In genomic region chr1:161088587-161089110, GRCh38 we compare ENCODE assay signal across 11 cellular contexts. TPM values are rescaled to one million over a fixed set of nuclear protein-coding genes. Genes with fewer than 3 reads are reported as not detected.
DNase-seq lines count a peak whose midpoint lies in the region; ATAC-seq and TF ChIP-seq lines count a peak whose summit lies in the region.
"Had no signal": no experiment of that assay in that cellular context is flagged by ENCODE, and none has a peak within 500 bp of the region (broad histone marks: within the 10 kb centered on the region; RNA-seq: fewer than 3 reads in every experiment).

No MANE protein-coding gene starts in this region.

- DNase-seq in cardiac septum (ENCODE audit: low spot score) (peak; percentile 38), right cardiac atrium (no peak), chondrocyte (ENCODE audit: low spot score) (peak; percentile 33), left lung (no peak), GM13977 (ENCODE audit: low spot score) (no peak), C1 segment of cervical spinal cord (lab: John Stamatoyannopoulos, UW) (no peak)
- DNase-seq: adrenal gland had no signal

- no peaks in the 10 kb centered on the region for H3K9me3 Mint-ChIP-seq in chondrocyte (ENCODE audit: low read depth)

- H3K9me3 ChIP-seq in right cardiac atrium (ENCODE audit: control insufficient read depth, low read length) (no peaks in the 10 kb centered on the region), left lung (no peaks in the 10 kb centered on the region)
- H3K9me3 ChIP-seq: adrenal gland, esophagus muscularis mucosa had no signal

- peaks cover 16% of the 10 kb centered on the region for H3K4me1 Mint-ChIP-seq in chondrocyte (ENCODE audit: low read depth)

- H3K36me3 ChIP-seq in left lung, result no peaks in the 10 kb centered on the region
- H3K36me3 ChIP-seq: adrenal gland, esophagus muscularis mucosa had no signal

- no peak overlapping the region for H3K27ac ChIP-seq in right cardiac atrium (ENCODE audit: low read length)
- peak overlapping the region; percentile 44 to 50 for H3K27ac ChIP-seq in left lung
- H3K27ac ChIP-seq: adrenal gland, esophagus muscularis mucosa had no signal

- no peak overlapping the region for H3K4me3 Mint-ChIP-seq in chondrocyte (ENCODE audit: unreplicated experiment)

- 85% methylated on average over 3 of the region's 3 CpGs for WGBS in right cardiac atrium

- intact Hi-C loops in cardiac septum (cut with DNase I), result loop anchor here (5.0 kb wide), 1 partner anchor 86 kb away; no protein-coding TSS in a partner anchor
- intact Hi-C loops in right cardiac atrium (cut with DNase I), result no loop called here
- intact Hi-C loops in left lung (cut with DNase I), result no loop called here

- H3K4me3 ChIP-seq in right cardiac atrium (ENCODE audit: low read length) (no peak overlapping the region), left lung (peak overlapping the region; percentile 9 to 40)
- H3K4me3 ChIP-seq: adrenal gland, esophagus muscularis mucosa had no signal

- H3K27me3 Mint-ChIP-seq in chondrocyte (ENCODE audit: low read depth), result no peaks in the 10 kb centered on the region

- H3K27me3 ChIP-seq in right cardiac atrium (ENCODE audit: control insufficient read depth, insufficient read depth) (no peaks in the 10 kb centered on the region), left lung (no peaks in the 10 kb centered on the region)
- H3K27me3 ChIP-seq: adrenal gland had no signal

- no peaks in the 10 kb centered on the region for H3K4me1 ChIP-seq in right cardiac atrium (ENCODE audit: control insufficient read depth, insufficient read depth, low read length)
- H3K4me1 ChIP-seq in left lung, result peaks cover 0 to 25% of the 10 kb centered on the region in 2 donors
- H3K4me1 ChIP-seq: esophagus muscularis mucosa had no signal

- H3K27ac Mint-ChIP-seq in chondrocyte (ENCODE audit: unreplicated experiment), result no peak overlapping the region

- ATAC-seq in right cardiac atrium, result no peak
- peak; percentile 62 for ATAC-seq in left lung
- no peak for ATAC-seq in GM18858 (IDR thresholded peaks at IDR 0.05; ENCODE audit: unreplicated experiment)
- ATAC-seq in activated CD4-positive, CD25-positive, alpha-beta regulatory T cell treated with anti-CD3 and anti-CD28 coated beads, Interleukin-2, amount 50 U/mL, for 24 hours, result no peak

- TF ChIP-seq CTCF in chondrocyte (IDR thresholded peaks at IDR 0.05), result no peak
- no peak for TF ChIP-seq CTCF in left lung (IDR thresholded peaks at IDR 0.05)
- no peak for TF ChIP-seq CTCF in GM13977 (IDR thresholded peaks at IDR 0.05; ENCODE audit: extremely low read depth, insufficient read depth, missing control alignments)

- in situ Hi-C loops in GM13977 (cut with MboI; ENCODE audit: low pct_unique_long_range_greater_than_20kb, low sequenced_read_pairs, unreplicated experiment), result no loop called here

- no peaks in the 10 kb centered on the region for H3K36me3 Mint-ChIP-seq in chondrocyte (ENCODE audit: low read depth)

RNA-seq across cellular contexts. Expression of gene NECTIN4, which starts 0.7 kb away (rescaled TPM):
- not detected for total RNA-seq in cardiac septum
- total RNA-seq in right cardiac atrium, result not detected
- polyA plus RNA-seq in right cardiac atrium, result 0.02 TPM
- total RNA-seq in chondrocyte, result 0.12 to 0.26 TPM (median 0.12 TPM) in 3 replicates
- 1 to 10 TPM; 5.6 to 9.6 TPM for total RNA-seq in left lung
- total RNA-seq: adrenal gland, esophagus muscularis mucosa, lung microvascular endothelial cell had no signal

RNA-seq across cellular contexts. Expression of gene KLHDC9, which starts 9.5 kb away (rescaled TPM):
- 10.7 TPM for total RNA-seq in cardiac septum
- total RNA-seq in right cardiac atrium, result 1 to 10 TPM; 3.4 to 5.4 (median 4.4) TPM
- 5.1 TPM for polyA plus RNA-seq in right cardiac atrium
- 1.1 to 4.4 TPM (median 1.6 TPM) in 3 replicates for total RNA-seq in chondrocyte
- total RNA-seq in left lung, result 10 to 100 TPM in 1 of 2 donors, 1 to 10 TPM in 1; 4.5 to 10.3 TPM

RNA-seq across cellular contexts. Expression of gene ARHGAP30, which starts 19.0 kb away (rescaled TPM):
- 2.6 TPM for total RNA-seq in cardiac septum
- total RNA-seq in right cardiac atrium, result 1 to 10 TPM; 2.7 to 5.0 (median 4.7) TPM
- polyA plus RNA-seq in right cardiac atrium, result 1.5 TPM
- total RNA-seq in chondrocyte, result not detected in 3 replicates
- 10 to 100 TPM; 18.8 to 57.7 TPM for total RNA-seq in left lung
- total RNA-seq: lung microvascular endothelial cell had no signal

RNA-seq across cellular contexts. Expression of gene PFDN2, which starts 29.2 kb away (rescaled TPM):
- 43.1 TPM for total RNA-seq in cardiac septum
- total RNA-seq in right cardiac atrium, result 10 to 100 TPM; 44.9 to 58.6 (median 51.5) TPM
- polyA plus RNA-seq in right cardiac atrium, result 151 TPM
- total RNA-seq in chondrocyte, result 53.7 to 58.7 TPM (median 57.9 TPM) in 3 replicates
- total RNA-seq in left lung, result 10 to 100 TPM; 42.5 to 47.9 TPM

RNA-seq across cellular contexts. Expression of gene NIT1, which starts 29.3 kb away (rescaled TPM):
- total RNA-seq in cardiac septum (31.3 TPM), right cardiac atrium (10 to 100 TPM; 28.0 to 33.5 (median 30.4) TPM), chondrocyte (25.3 to 33.1 TPM (median 27.6 TPM) in 3 replicates), left lung (10 to 100 TPM; 38.7 to 40.2 TPM)
- polyA plus RNA-seq in right cardiac atrium, result 29.7 TPM

Comparison
In these comparisons a context has a peak if more than half of its experiments do, and no peak if none do; other contexts are left out.
1. DNase-seq: peak in cardiac septum (single experiment) and chondrocyte (single experiment); none in right cardiac atrium (0 of 3), left lung (0 of 2), GM13977 (single experiment) and C1 segment of cervical spinal cord (0 of 14).